In the genomic region with DNA sequence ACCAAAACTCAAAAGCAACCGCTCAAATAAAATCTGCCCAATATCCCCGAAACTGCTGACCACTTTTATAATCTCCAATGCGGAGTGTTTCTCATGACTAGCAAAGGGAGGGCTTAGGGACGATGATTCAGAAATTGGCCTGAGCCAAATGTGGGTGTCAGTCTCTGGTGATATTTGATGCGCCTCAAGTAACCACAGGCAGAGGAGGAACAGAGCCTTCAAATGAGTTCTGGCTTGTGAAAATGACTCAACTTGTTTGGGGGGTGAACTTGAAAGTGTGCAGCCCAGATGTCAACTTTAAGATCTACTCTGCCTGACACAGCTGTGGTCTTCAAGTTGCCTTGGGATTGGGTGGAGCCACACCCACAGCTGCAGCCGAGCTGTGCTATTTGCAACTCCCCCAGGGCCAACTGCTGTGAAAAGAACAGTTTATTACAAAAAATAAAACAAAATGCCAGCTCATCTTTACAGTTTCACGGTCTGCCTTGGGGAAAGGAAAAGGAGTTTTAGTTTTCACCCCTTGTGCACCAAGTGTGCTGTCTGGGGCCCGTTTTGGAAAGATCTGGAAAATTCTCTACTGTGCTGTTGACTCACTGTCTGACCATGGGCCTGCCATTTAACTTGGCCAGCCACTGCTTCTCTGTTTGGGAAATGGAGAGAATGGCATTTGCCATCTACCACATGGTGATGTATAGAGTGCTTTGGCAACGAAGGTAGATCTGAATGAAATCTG, we compare ENCODE assay signal across 8 cellular contexts.
DNase-seq lines count a peak whose midpoint lies in the region; ATAC-seq, FAIRE-seq and TF ChIP-seq lines count a peak whose summit lies in the region.

No MANE protein-coding gene starts in this region.

- H3K4me3 ChIP-seq in keratinocyte (ENCODE audit: control insufficient read depth in 2 of 3, extremely low read depth in 1 of 3, insufficient read depth in 2 of 3, low read depth in 1 of 3, low read length in 3 of 3) (peak overlapping the region in 1 of 3 experiments; percentile 6), tibial nerve (no peak overlapping the region)

- H2AFZ ChIP-seq in keratinocyte (ENCODE audit: control insufficient read depth, low read length), result peak overlapping the region; percentile 28

- no peak for TF ChIP-seq CTCF in GM20000 (IDR thresholded peaks at IDR 0.05; ENCODE audit: extremely low read depth, missing control alignments)
- no peak for TF ChIP-seq CTCF in keratinocyte (optimal IDR thresholded peaks at IDR 0.05 in 1 of 3, IDR thresholded peaks at IDR 0.05 in 1 of 3, conservative IDR thresholded peaks at IDR 0.05 in 1 of 3; ENCODE audit: extremely low read depth in 1 of 3, insufficient read depth in 2 of 3, low read length in 3 of 3)
- TF ChIP-seq CTCF in tibial nerve (IDR thresholded peaks at IDR 0.05), result no peak

- H3K9me1 ChIP-seq in keratinocyte (ENCODE audit: control insufficient read depth, extremely low read depth, insufficient read depth, low read length), result no peaks in the 10 kb centered on the region

- no peak overlapping the region for H3K4me3 Mint-ChIP-seq in activated T-helper 17 cell treated with anti-CD3 and anti-CD28 coated beads, Interleukin-2, amount 50 U/mL, for 72 hours

- H3K4me2 ChIP-seq in keratinocyte (ENCODE audit: control insufficient read depth, extremely low read depth, insufficient read depth, low read depth, low read length), result peak overlapping the region; percentile 70

- no peaks in the 10 kb centered on the region for H3K27me3 ChIP-seq in keratinocyte (ENCODE audit: control insufficient read depth, extremely low read depth, insufficient read depth, low read length)
- no peaks in the 10 kb centered on the region for H3K27me3 ChIP-seq in tibial nerve

- H3K9me3 ChIP-seq in keratinocyte (ENCODE audit: control insufficient read depth, low read depth, low read length), result no peaks in the 10 kb centered on the region
- no peaks in the 10 kb centered on the region for H3K9me3 ChIP-seq in tibial nerve

- H3K4me1 ChIP-seq in keratinocyte (ENCODE audit: control insufficient read depth, extremely low read depth, insufficient read depth, low read length) (peaks cover 21% of the 10 kb centered on the region), tibial nerve (peaks cover 0 to 57% (median 31%) of the 10 kb centered on the region in 4 donors)

- H4K20me1 ChIP-seq in keratinocyte (ENCODE audit: control insufficient read depth, extremely low read depth, insufficient read depth, low read length), result no peaks in the 10 kb centered on the region

- H3K79me2 ChIP-seq in keratinocyte (ENCODE audit: control insufficient read depth, insufficient read depth, low read length), result no peaks in the 10 kb centered on the region

- ATAC-seq in HG03460 (IDR thresholded peaks at IDR 0.05; ENCODE audit: unreplicated experiment), result peak; percentile 91
- peak; percentile 81 for ATAC-seq in activated T-helper 17 cell treated with anti-CD3 and anti-CD28 coated beads, Interleukin-2, amount 50 U/mL, for 72 hours (replicated peaks)

- peak overlapping the region; percentile 85 for H3K27ac ChIP-seq in keratinocyte (ENCODE audit: control insufficient read depth, insufficient read depth, low read length)
- H3K27ac ChIP-seq in tibial nerve, result peak overlapping the region; percentile 45 to 87 (median 68)

- H3K36me3 Mint-ChIP-seq in activated T-helper 17 cell treated with anti-CD3 and anti-CD28 coated beads, Interleukin-2, amount 50 U/mL, for 72 hours (ENCODE audit: low read depth), result no peaks in the 10 kb centered on the region

- peak in 1 of 2 donors; percentile 64 for TF ChIP-seq EP300 in tibial nerve (IDR thresholded peaks at IDR 0.05)

- FAIRE-seq in keratinocyte (lab: Jason Lieb, UNC), result peak; percentile 94

- peaks cover 45% of the 10 kb centered on the region for H3K27me3 Mint-ChIP-seq in activated T-helper 17 cell treated with anti-CD3 and anti-CD28 coated beads, Interleukin-2, amount 50 U/mL, for 72 hours

- TF ChIP-seq POLR2A in tibial nerve (IDR thresholded peaks at IDR 0.05), result no peak

- WGBS in tibial nerve, 2 donors, result 39 to 40% methylated on average over 9 of the region's 9 CpGs

- peak; percentile 97 for DNase-seq in Daoy (ENCODE audit: low read depth)
- peak; percentile 87 for DNase-seq in GM20000 (ENCODE audit: low spot score)
- peak; percentile 98 for DNase-seq in keratinocyte (ENCODE audit: low read depth, low spot score)
- DNase-seq in tibial nerve (ENCODE audit: low spot score in 2 of 2), result peak; percentile 68
- no peak for DNase-seq in CD1c-positive myeloid dendritic cell (ENCODE audit: extremely low spot score)
- DNase-seq in NCI-H82 treated with DMSO at 0.1 percent for 48 hours (lab: John Stamatoyannopoulos, UW; ENCODE audit: unreplicated experiment), result no peak

- H3K4me1 Mint-ChIP-seq in activated T-helper 17 cell treated with anti-CD3 and anti-CD28 coated beads, Interleukin-2, amount 50 U/mL, for 72 hours, result no peaks in the 10 kb centered on the region

- dilution Hi-C loops in keratinocyte (cut with MboI; ENCODE audit: extremely low pct_ligation_motif_present, low sequenced_read_pairs), result no loop called here

- H3K27ac Mint-ChIP-seq in activated T-helper 17 cell treated with anti-CD3 and anti-CD28 coated beads, Interleukin-2, amount 50 U/mL, for 72 hours, result no peak overlapping the region

- no peaks in the 10 kb centered on the region for H3K36me3 ChIP-seq in keratinocyte (ENCODE audit: control insufficient read depth in 2 of 2, extremely low read depth in 1 of 2, insufficient read depth in 2 of 2, low read length in 2 of 2)
- no peaks in the 10 kb centered on the region for H3K36me3 ChIP-seq in tibial nerve

- H3K9ac ChIP-seq in keratinocyte (ENCODE audit: control insufficient read depth, extremely low read depth, insufficient read depth, low read length), result peak overlapping the region; percentile 68

- H3K9me3 Mint-ChIP-seq in activated T-helper 17 cell treated with anti-CD3 and anti-CD28 coated beads, Interleukin-2, amount 50 U/mL, for 72 hours, result no peaks in the 10 kb centered on the region

Comparison
In these comparisons a context has a peak if more than half of its experiments do, and no peak if none do; other contexts are left out.
1. DNase-seq: peak in Daoy (single experiment), GM20000 (single experiment), keratinocyte (single experiment) and tibial nerve (2 of 2); none in CD1c-positive myeloid dendritic cell (single experiment) and NCI-H82 treated with DMSO at 0.1 percent for 48 hours (single experiment).